Comparison of ENCODE assay signal across 1 cellular context in genomic region chr15:61671736-61672135, GRCh38.
TF ChIP-seq lines count a peak whose summit lies in the region.

No MANE protein-coding gene starts in this region.

TF ChIP-seq in H1, 55 proteins besides CTCF, POLR2A, EP300 and RAD21:
- no peak for TF ChIP-seq CTBP2 (IDR thresholded peaks at IDR 0.05; ENCODE audit: borderline replicate concordance, insufficient read depth, insufficient read length, low read length)
- no peak for TF ChIP-seq PHF8 (conservative IDR thresholded peaks at IDR 0.05; ENCODE audit: low read depth, low read length)
- TF ChIP-seq TAF1 (IDR thresholded peaks at IDR 0.05; ENCODE audit: low read depth, low read length): no peak
- no peak for TF ChIP-seq CBX8 (IDR thresholded peaks at IDR 0.05; ENCODE audit: borderline replicate concordance, low read depth, low read length)
- TF ChIP-seq CREB1 (IDR thresholded peaks at IDR 0.05): no peak
- TF ChIP-seq JUND (IDR thresholded peaks at IDR 0.05; ENCODE audit: low read length): no peak
- TF ChIP-seq POLR2AphosphoS5 (IDR thresholded peaks at IDR 0.05; ENCODE audit: low read depth, low read length): no peak
- TF ChIP-seq SIRT6 (IDR thresholded peaks at IDR 0.05; ENCODE audit: low read length): no peak
- no peak for TF ChIP-seq EGR1 (IDR thresholded peaks at IDR 0.05; ENCODE audit: borderline replicate concordance, low read depth, low read length)
- TF ChIP-seq SAP30 (IDR thresholded peaks at IDR 0.05; ENCODE audit: insufficient read depth, insufficient replicate concordance, low read length): no peak
- TF ChIP-seq EZH2 (IDR thresholded peaks at IDR 0.05; ENCODE audit: low read depth, low read length, severe bottlenecking): no peak
- TF ChIP-seq GABPA (IDR thresholded peaks at IDR 0.05; ENCODE audit: borderline replicate concordance, insufficient read depth, low read length): no peak
- no peak for TF ChIP-seq FOSL1 (IDR thresholded peaks at IDR 0.05; ENCODE audit: insufficient read depth, low read depth, low read length)
TF ChIP-seq in H1: peak in this region for 0.
